In genomic region chr10:5977471-5978370, GRCh38 we compare ENCODE assay signal across 8 cellular contexts. TPM values are rescaled to one million over a fixed set of nuclear protein-coding genes. Genes with fewer than 3 reads are reported as not detected.
DNase-seq lines count a peak whose midpoint lies in the region; ATAC-seq and TF ChIP-seq lines count a peak whose summit lies in the region.

IL15RA (minus strand) TSS chr10:5977543; CDS start chr10:5977492, 51 bp downstream.

- CTCF ChIA-PET in BJ (lab: Yijun Ruan, JAX) (interaction anchor here (1.0 to 3.0 kb wide), 5 partner anchors 10 to 110 kb away, joined by 3 to 9 read pairs (median 4); no protein-coding TSS in a partner anchor), RWPE1 (lab: Yijun Ruan, JAX) (interaction anchor here (0.8 to 0.9 kb wide), 2 partner anchors 26 to 29 kb away, joined by 3 read pairs; no protein-coding TSS in a partner anchor)

- H3K27ac ChIP-seq in RWPE1 (peak within 1 kb of the TSS; percentile 88), gastroesophageal sphincter (peak within 1 kb of the TSS; percentile 15 to 94 (median 85)), tibial artery (peak within 1 kb of the TSS; percentile 80 to 87)

- peaks cover 0 to 37% (median 4%) of the 10 kb centered on the region in 3 donors for H3K4me1 ChIP-seq in gastroesophageal sphincter
- peaks cover 0 to 17% (median 5%) of the 10 kb centered on the region in 4 donors for H3K4me1 ChIP-seq in tibial artery

- H3K27me3 ChIP-seq in BJ (ENCODE audit: control insufficient read depth, insufficient read depth, low read length), result peaks cover 1% of the 10 kb centered on the region; the same call in 1 of the 2 replicates
- peaks cover 20% of the 10 kb centered on the region for H3K27me3 ChIP-seq in gastroesophageal sphincter
- H3K27me3 ChIP-seq in tibial artery, result no peaks in the 10 kb centered on the region

- intact Hi-C loops in tibial artery (cut with DNase I; ENCODE audit: low total_unique reads), result no loop called here

- no peaks in the 10 kb centered on the region for H3K9me3 Mint-ChIP-seq in osteocyte (ENCODE audit: unreplicated experiment)

- DNase-seq in BJ (ENCODE audit: low read depth), result no peak
- peak; percentile 84 for DNase-seq in RWPE1 (ENCODE audit: low spot score)
- DNase-seq in activated gamma-delta T cell (lab: John Stamatoyannopoulos, UW), result peak; percentile 68
- DNase-seq in osteocyte (ENCODE audit: extremely low spot score, unreplicated experiment), result peak; percentile 90
- DNase-seq in tibial artery, result peak; percentile 63 to 87

- POLR2A ChIA-PET in BJ (lab: Charles Lee) (no interaction called here), RWPE1 (lab: Yijun Ruan, JAX; ENCODE audit: low non-redundant PET) (interaction anchor here (0.7 kb wide), 1 partner anchor 23 kb away, joined by 5 read pairs; no protein-coding TSS in a partner anchor)

- peak within 1 kb of the TSS; percentile 77 for H3K4me3 Mint-ChIP-seq in osteocyte (ENCODE audit: unreplicated experiment)

- peaks cover 35% of the 10 kb centered on the region for H3K27me3 Mint-ChIP-seq in osteocyte (ENCODE audit: unreplicated experiment)

- WGBS in gastroesophageal sphincter (ENCODE audit: low coverage in 1 of 2), 2 donors, result 0% methylated on average over 1 of the region's 83 CpGs; no CpG with 5 or more reads in 1 of the 2 donors

- H3K4me3 ChIP-seq in BJ (ENCODE audit: low read depth, low read length), result peak within 1 kb of the TSS; percentile 63
- peak within 1 kb of the TSS; percentile 49 to 87 for H3K4me3 ChIP-seq in gastroesophageal sphincter
- H3K4me3 ChIP-seq in tibial artery, result peak within 1 kb of the TSS; percentile 78 to 95

- TF ChIP-seq CTCF in BJ (IDR thresholded peaks at IDR 0.05; ENCODE audit: insufficient read depth, low read depth, low read length) (no peak), RWPE1 (conservative IDR thresholded peaks at IDR 0.05; ENCODE audit: low read depth) (peak; percentile 64), gastroesophageal sphincter (IDR thresholded peaks at IDR 0.05) (peak in 3 of 4 experiments; percentile 3 to 54 (median 12)), osteocyte (IDR thresholded peaks at IDR 0.05) (no peak), tibial artery (IDR thresholded peaks at IDR 0.05) (no peak)

- H3K9me3 ChIP-seq in gastroesophageal sphincter (no peaks in the 10 kb centered on the region), tibial artery (no peaks in the 10 kb centered on the region)

- no peak for TF ChIP-seq EP300 in gastroesophageal sphincter (IDR thresholded peaks at IDR 0.05)

- TF ChIP-seq POLR2A in GM19099 (IDR thresholded peaks at IDR 0.05; ENCODE audit: extremely low read depth, insufficient read length, low read depth) (peak; percentile 61), gastroesophageal sphincter (IDR thresholded peaks at IDR 0.05) (peak; percentile 41 to 43)

- no peaks in the 10 kb centered on the region for H3K36me3 Mint-ChIP-seq in osteocyte (ENCODE audit: unreplicated experiment)

- H3K36me3 ChIP-seq in BJ (ENCODE audit: control insufficient read depth, insufficient read depth, low read length) (no peaks in the 10 kb centered on the region), gastroesophageal sphincter (no peaks in the 10 kb centered on the region), tibial artery (no peaks in the 10 kb centered on the region)

- no peak within 1 kb of the TSS for H3K27ac Mint-ChIP-seq in osteocyte (ENCODE audit: unreplicated experiment)

- H3K4me1 Mint-ChIP-seq in osteocyte (ENCODE audit: unreplicated experiment), result peaks cover 9% of the 10 kb centered on the region

- ATAC-seq in HG03342 (IDR thresholded peaks at IDR 0.05; ENCODE audit: unreplicated experiment), result peak; percentile 70
- ATAC-seq in gastroesophageal sphincter, result peak; percentile 82

RNA-seq across cellular contexts. Expression of gene IL15RA, which starts in this region (rescaled TPM):
- 4.6 and 7.5 TPM in 2 replicates for polyA plus RNA-seq in BJ (2011; rRNA removed)
- 2.6 and 4.0 TPM in 2 replicates for polyA minus RNA-seq in BJ (2011; rRNA and poly(A)+ RNA removed)
- total RNA-seq in gastroesophageal sphincter (10 to 100 TPM; 17.7 to 21.9 (median 20.6) TPM), osteocyte (0.40 and 0.44 TPM in 2 replicates)

Comparison
In these comparisons a context has a peak if more than half of its experiments do, and no peak if none do; other contexts are left out.
1. RNA of gene IL15RA (total RNA-seq): 17.7 to 21.9 TPM in gastroesophageal sphincter; 0.40 to 0.44 TPM in osteocyte; every median in the first group is over 10 times any median in the second.
2. Peak in DNase-seq in osteocyte; RNA of the gene not detected or under 1 TPM.
3. CTCF ChIP-seq: peak in RWPE1 (single experiment) and gastroesophageal sphincter (3 of 4); none in BJ (single experiment), osteocyte (single experiment) and tibial artery (0 of 2).
4. Peak in every context shown above with its lines, with median percentiles within 50 percentile points of each other: H3K4me3 ChIP-seq and H3K27ac ChIP-seq.